In the genomic region with DNA sequence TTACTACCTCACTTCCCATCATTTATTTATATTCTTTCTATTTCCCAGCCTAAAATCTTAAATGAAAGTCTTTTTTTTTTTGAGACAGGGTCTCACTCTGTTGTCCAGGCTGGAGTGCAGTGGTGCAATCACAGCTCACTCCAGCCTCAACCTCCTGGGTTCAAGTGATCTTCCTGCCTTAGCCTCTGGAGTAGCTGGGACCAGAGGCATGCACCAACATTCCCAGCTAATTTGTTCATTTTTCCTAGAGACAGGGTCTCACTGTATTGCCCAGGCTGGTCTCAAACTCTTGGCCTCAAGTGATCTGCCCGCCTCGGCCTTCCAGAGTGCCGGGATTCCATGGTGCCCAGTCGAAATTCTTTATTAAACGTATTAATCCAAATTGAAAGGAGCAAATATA, we compare ENCODE assay signal across 16 cellular contexts. TPM values are rescaled to one million over a fixed set of nuclear protein-coding genes. Genes with fewer than 3 reads are reported as not detected.
"Had no signal": no experiment of that assay in that cellular context is flagged by ENCODE, and none has a peak within 500 bp of the region (broad histone marks: within the 10 kb centered on the region; RNA-seq: fewer than 3 reads in every experiment).

No MANE protein-coding gene starts in this region.

RNA-seq across cellular contexts. Expression of a gene that starts 7.4 kb away (rescaled TPM):
- total RNA-seq: activated naive CD4-positive, alpha-beta T cell treated with anti-CD3 and anti-CD28 coated beads for 36 hours; activated naive CD4-positive, alpha-beta T cell treated with anti-CD3 and anti-CD28 coated beads, Interleukin-2, amount 50 U/mL, for 72 hours; activated naive CD8-positive, alpha-beta T cell treated with anti-CD3 and anti-CD28 coated beads for 36 hours; activated naive CD8-positive, alpha-beta T cell treated with anti-CD3 and anti-CD28 coated beads, Interleukin-2, amount 10 ng/mL, durations not matched to agents 7 days and 5 days; activated T-cell treated with anti-CD3 and anti-CD28 coated beads, Interleukin-2, amount 50 U/mL, for 4 hours; activated T-cell treated with anti-CD3 and anti-CD28 coated beads, Interleukin-2, amount 50 U/mL, for 72 hours; activated T-helper 1 cell treated with anti-CD3 and anti-CD28 coated beads, Interleukin-12 subunit alpha, Interleukin-12 subunit beta, Interleukin-2, Interleukin-4 antibody, amounts not matched to agents 30 ng/mL and 10 ng/mL and 1 ng/mL, durations not matched to agents 14 hours and 24 hours and 36 hours; activated T-helper 17 cell treated with anti-CD3 and anti-CD28 coated beads, Interleukin-2, amount 50 U/mL, for 72 hours; activated T-helper 2 cell treated with anti-CD3 and anti-CD28 coated beads, Interferon-gamma antibody, Interleukin-2, Interleukin-4, amounts not matched to agents 10 μg/mL and 5 μg/mL and 100 μg/mL, durations not matched to agents 14 hours and 24 hours and 36 hours; ascending aorta; astrocyte; breast epithelium; bronchial epithelial cell; cardiac muscle cell; cerebellum; chondrocyte had no signal
- polyA plus RNA-seq: cardiac muscle cell had no signal

RNA-seq across cellular contexts. Expression of a gene that starts 46.1 kb away (rescaled TPM):
- total RNA-seq: activated naive CD4-positive, alpha-beta T cell treated with anti-CD3 and anti-CD28 coated beads for 36 hours; activated naive CD8-positive, alpha-beta T cell treated with anti-CD3 and anti-CD28 coated beads for 36 hours; activated T-helper 1 cell treated with anti-CD3 and anti-CD28 coated beads, Interleukin-12 subunit alpha, Interleukin-12 subunit beta, Interleukin-2, Interleukin-4 antibody, amounts not matched to agents 30 ng/mL and 10 ng/mL and 1 ng/mL, durations not matched to agents 14 hours and 24 hours and 36 hours; activated T-helper 2 cell treated with anti-CD3 and anti-CD28 coated beads, Interferon-gamma antibody, Interleukin-2, Interleukin-4, amounts not matched to agents 10 μg/mL and 5 μg/mL and 100 μg/mL, durations not matched to agents 14 hours and 24 hours and 36 hours; ascending aorta; astrocyte; bronchial epithelial cell had no signal
- polyA plus RNA-seq: cardiac muscle cell had no signal
